Comparison of ENCODE assay signal across 15 cellular contexts in genomic region chr1:209646558-209646957, GRCh38. TPM values are rescaled to one million over a fixed set of nuclear protein-coding genes. Genes with fewer than 3 reads are reported as not detected.
DNase-seq lines count a peak whose midpoint lies in the region; ATAC-seq and TF ChIP-seq lines count a peak whose summit lies in the region.
"Had no signal": no experiment of that assay in that cellular context is flagged by ENCODE, and none has a peak within 500 bp of the region (broad histone marks: within the 10 kb centered on the region; RNA-seq: fewer than 3 reads in every experiment).

No MANE protein-coding gene starts in this region.

- no peak overlapping the region for H3K4me3 Mint-ChIP-seq in activated naive CD8-positive, alpha-beta T cell treated with anti-CD3 and anti-CD28 coated beads, Interleukin-2, amount 50 U/mL, for 24 hours
- H3K4me3 Mint-ChIP-seq: T-helper 1 cell treated with Interleukin-12 subunit alpha and Interleukin-12 subunit beta and Interleukin-4 antibody, amounts not matched to agents 30 μg/mL and 1 μg/mL, for 36 hours had no signal

- ATAC-seq in heart right ventricle (no peak), upper lobe of left lung (ENCODE audit: low FRiP score in 2 of 2) (no peak), GM21360 (IDR thresholded peaks at IDR 0.05; ENCODE audit: unreplicated experiment) (no peak)
- no peak for ATAC-seq in activated naive CD8-positive, alpha-beta T cell treated with anti-CD3 and anti-CD28 coated beads, Interleukin-2, amount 50 U/mL, for 24 hours

- H3K4me2 ChIP-seq in SK-N-SH = peak overlapping the region; percentile 56

- intact Hi-C loops in heart right ventricle (cut with DNase I) (loop anchor here in 2 of 10 donors (5.0 to 10.0 kb wide), 3 partner anchors 41 to 101 kb away; no protein-coding TSS in a partner anchor), cardiac septum (cut with DNase I) (no loop called here)

- no peak for TF ChIP-seq POLR2A in upper lobe of left lung (IDR thresholded peaks at IDR 0.05)

- H3K4me1 Mint-ChIP-seq in activated naive CD8-positive, alpha-beta T cell treated with anti-CD3 and anti-CD28 coated beads, Interleukin-2, amount 50 U/mL, for 24 hours = peaks cover 26% of the 10 kb centered on the region

- H4K20me1 ChIP-seq in SK-N-SH (ENCODE audit: insufficient read depth) = no peaks in the 10 kb centered on the region

- TF ChIP-seq CTCF in heart right ventricle (IDR thresholded peaks at IDR 0.05) (peak in 3 of 9 donors; percentile 12 to 27 (median 21)), SK-N-SH (IDR thresholded peaks at IDR 0.05) (peak; percentile 65), fibroblast of pulmonary artery (IDR thresholded peaks at IDR 0.05; ENCODE audit: low read length, missing control alignments) (peak; percentile 28), upper lobe of left lung (IDR thresholded peaks at IDR 0.05) (no peak)

- H3K27me3 Mint-ChIP-seq in activated naive CD8-positive, alpha-beta T cell treated with anti-CD3 and anti-CD28 coated beads, Interleukin-2, amount 50 U/mL, for 24 hours = no peaks in the 10 kb centered on the region

- H3K36me3 ChIP-seq in heart right ventricle (no peaks in the 10 kb centered on the region), SK-N-SH (replicated peaks in 1 of 2; ENCODE audit: control insufficient read depth in 1 of 2, insufficient read depth in 2 of 2, low read length in 1 of 2) (no peaks in the 10 kb centered on the region), upper lobe of left lung (no peaks in the 10 kb centered on the region)

- H3K9ac ChIP-seq in SK-N-SH = no peak overlapping the region

- CTCF ChIA-PET in SK-N-SH (lab: Yijun Ruan, JAX) = interaction anchor here (0.6 to 1.9 kb wide), 3 partner anchors 18 to 80 kb away, joined by 3 to 6 read pairs (median 3); no protein-coding TSS in a partner anchor

- H3K4me3 ChIP-seq in heart right ventricle (no peak overlapping the region), SK-N-SH (ENCODE audit: low read depth in 2 of 2, low read length in 1 of 2) (no peak overlapping the region), fibroblast of pulmonary artery (replicated peaks; ENCODE audit: low read depth, low read length) (no peak overlapping the region), upper lobe of left lung (no peak overlapping the region)

- TF ChIP-seq RAD21 in SK-N-SH (IDR thresholded peaks at IDR 0.05; ENCODE audit: low read length) = no peak; the same call in 1 of the 2 replicates

- no peaks in the 10 kb centered on the region for H3K27me3 ChIP-seq in heart right ventricle
- no peaks in the 10 kb centered on the region for H3K27me3 ChIP-seq in SK-N-SH (ENCODE audit: insufficient read depth)
- no peaks in the 10 kb centered on the region for H3K27me3 ChIP-seq in upper lobe of left lung

- peak overlapping the region in 9 of 10 donors; percentile 53 to 98 (median 90) for H3K27ac ChIP-seq in heart right ventricle
- H3K27ac ChIP-seq in SK-N-SH (ENCODE audit: low read depth in 2 of 2, low read length in 1 of 2) = peak overlapping the region in 1 of 2 experiments; percentile 97; a peak in 1 of 4 replicates
- H3K27ac ChIP-seq in upper lobe of left lung = peak overlapping the region in 3 of 4 donors; percentile 25 to 58 (median 53)

- H3K79me2 ChIP-seq in SK-N-SH (ENCODE audit: insufficient read depth) = no peaks in the 10 kb centered on the region; the same call in 1 of the 2 replicates

- 90 to 92% methylated on average over 5 of the region's 5 CpGs for WGBS in heart right ventricle, 2 donors
- WGBS in SK-N-SH (ENCODE audit: low lambda C conversion rate) = 84% methylated on average over 5 of the region's 5 CpGs
- 80 to 83% methylated on average over 4 to 5 of the region's 5 CpGs for WGBS in upper lobe of left lung, 2 donors

- no peaks in the 10 kb centered on the region for H3K9me3 Mint-ChIP-seq in activated naive CD8-positive, alpha-beta T cell treated with anti-CD3 and anti-CD28 coated beads, Interleukin-2, amount 50 U/mL, for 24 hours
- H3K9me3 Mint-ChIP-seq: T-helper 1 cell treated with Interleukin-12 subunit alpha and Interleukin-12 subunit beta and Interleukin-4 antibody, amounts not matched to agents 30 μg/mL and 1 μg/mL, for 36 hours had no signal

- H2AFZ ChIP-seq in SK-N-SH (ENCODE audit: low read depth) = no peak overlapping the region

- DNase-seq in heart right ventricle (no peak), cardiac septum (ENCODE audit: low spot score) (no peak), SK-N-SH (no peak), fibroblast of pulmonary artery (ENCODE audit: low read depth) (peak; percentile 37), upper lobe of left lung (no peak), iPS-NIHi11 (ENCODE audit: low spot score) (no peak)
- no peak for DNase-seq in activated naive CD8-positive, alpha-beta T cell treated with anti-CD3 and anti-CD28 coated beads, Interleukin-2, amount 50 U/mL, for 24 hours
- DNase-seq: activated T-cell treated with anti-CD3 and anti-CD28 coated beads for 4 hours; C1 segment of cervical spinal cord; dermis blood vessel endothelial cell; NCI-H2107; stimulated activated naive CD4-positive, alpha-beta T cell had no signal

- H3K4me1 ChIP-seq in heart right ventricle (peaks cover 37 to 100% (median 84%) of the 10 kb centered on the region in 9 donors), SK-N-SH (ENCODE audit: control insufficient read depth in 1 of 2, insufficient read depth in 2 of 2, low read depth in 1 of 2, low read length in 1 of 2) (peaks cover 55 to 69% of the 10 kb centered on the region in 2 experiments), upper lobe of left lung (peaks cover 58 to 72% (median 68%) of the 10 kb centered on the region in 4 donors)

- TF ChIP-seq EP300 in SK-N-SH (IDR thresholded peaks at IDR 0.05; ENCODE audit: borderline replicate concordance in 1 of 2, low read depth in 1 of 2, low read length in 1 of 2) (no peak), upper lobe of left lung (IDR thresholded peaks at IDR 0.05) (no peak)

- H3K9me2 ChIP-seq in SK-N-SH = no peaks in the 10 kb centered on the region

- H3K27ac Mint-ChIP-seq in activated naive CD8-positive, alpha-beta T cell treated with anti-CD3 and anti-CD28 coated beads, Interleukin-2, amount 50 U/mL, for 24 hours = no peak overlapping the region
- H3K27ac Mint-ChIP-seq: T-helper 1 cell treated with Interleukin-12 subunit alpha and Interleukin-12 subunit beta and Interleukin-4 antibody, amounts not matched to agents 30 μg/mL and 1 μg/mL, for 36 hours had no signal

- H3F3A ChIP-seq in SK-N-SH (replicated peaks; ENCODE audit: insufficient read depth) = peaks cover 22% of the 10 kb centered on the region

- H3K9me3 ChIP-seq in heart right ventricle (no peaks in the 10 kb centered on the region), SK-N-SH (no peaks in the 10 kb centered on the region), upper lobe of left lung (no peaks in the 10 kb centered on the region)

- H3K36me3 Mint-ChIP-seq in activated naive CD8-positive, alpha-beta T cell treated with anti-CD3 and anti-CD28 coated beads, Interleukin-2, amount 50 U/mL, for 24 hours (ENCODE audit: low read depth) = no peaks in the 10 kb centered on the region

- POLR2A ChIA-PET in SK-N-SH (lab: Yijun Ruan, JAX) = interaction anchor here (0.6 kb wide), 1 partner anchor 684 kb away, joined by 3 read pairs; no protein-coding TSS in a partner anchor

TF ChIP-seq in SK-N-SH, 30 proteins besides CTCF, POLR2A, EP300 and RAD21 (continues in another document):
- TF ChIP-seq FOSL2 (IDR thresholded peaks at IDR 0.05; ENCODE audit: borderline replicate concordance, low read depth) = peak; percentile 25; the same call in 1 of the 2 replicates
- TF ChIP-seq JUND (IDR thresholded peaks at IDR 0.05) = peak; percentile 29; the same call in 1 of the 2 replicates
- TF ChIP-seq PBX3 (IDR thresholded peaks at IDR 0.05) = peak; percentile 86
- no peak for TF ChIP-seq SIN3A (IDR thresholded peaks at IDR 0.05; ENCODE audit: borderline replicate concordance, low read depth, low read length)
- TF ChIP-seq NFIC (IDR thresholded peaks at IDR 0.05; ENCODE audit: borderline replicate concordance) = peak; percentile 63; the same call in 1 of the 2 replicates

RNA-seq across cellular contexts. Expression of gene LAMB3, which starts 5.7 kb away (rescaled TPM):
- total RNA-seq in heart right ventricle (1 to 10 TPM; 2.3 to 6.0 (median 3.8) TPM), cardiac septum (3.6 TPM), upper lobe of left lung (100 to 1,000 TPM in 2 of 6 donors, 10 to 100 TPM in 4; 26.2 to 146 (median 79.6) TPM)
- polyA plus RNA-seq in heart right ventricle (1 to 10 TPM; 1.6 to 3.7 TPM), SK-N-SH (2012; rRNA removed) (14.1 and 18.0 TPM in 2 replicates)
- 7.1 and 13.4 TPM in 2 replicates for polyA plus RNA-seq in SK-N-SH (2012; cell fraction: cytosol; rRNA removed)
- 24.8 and 31.3 TPM in 2 replicates for polyA plus RNA-seq in SK-N-SH (2012; cell fraction: nucleus; rRNA removed)

RNA-seq across cellular contexts. Expression of gene G0S2, which starts 28.7 kb away (rescaled TPM):
- total RNA-seq in heart right ventricle (100 to 1,000 TPM in 7 of 10 donors, 10 to 100 TPM in 3; 75.3 to 491 (median 131) TPM), cardiac septum (246 TPM), upper lobe of left lung (100 to 1,000 TPM in 1 of 6 donors, 10 to 100 TPM in 5; 14.4 to 108 (median 46.0) TPM)
- polyA plus RNA-seq in heart right ventricle (100 to 1,000 TPM in 1 of 2 donors, 10 to 100 TPM in 1; 90.0 to 223 TPM), SK-N-SH (2012; rRNA removed) (32.5 and 43.2 TPM in 2 replicates)
- 34.0 and 38.5 TPM in 2 replicates for polyA plus RNA-seq in SK-N-SH (2012; cell fraction: cytosol; rRNA removed)
- polyA plus RNA-seq in SK-N-SH (2012; cell fraction: nucleus; rRNA removed) = 12.1 and 24.4 TPM in 2 replicates

RNA-seq across cellular contexts. Expression of gene HSD11B1, which starts 58.1 kb away (rescaled TPM):
- total RNA-seq in heart right ventricle = 10 to 100 TPM in 1 of 10 donors, 1 to 10 TPM in 9; 1.3 to 15.7 (median 3.0) TPM
- 1 to 10 TPM in 1 of 2 donors, under 1 TPM in 1; 0.59 to 7.2 TPM for polyA plus RNA-seq in heart right ventricle
- 15.0 TPM for total RNA-seq in cardiac septum
- polyA plus RNA-seq in SK-N-SH (2012; rRNA removed) = 0.23 and 0.37 TPM in 2 replicates
- 0.24 and 0.26 TPM in 2 replicates for polyA plus RNA-seq in SK-N-SH (2012; cell fraction: cytosol; rRNA removed)
- polyA plus RNA-seq in SK-N-SH (2012; cell fraction: nucleus; rRNA removed) = 0.08 and 0.14 TPM in 2 replicates
- 10 to 100 TPM in 5 of 6 donors, 1 to 10 TPM in 1; 3.1 to 25.8 (median 17.4) TPM for total RNA-seq in upper lobe of left lung
- total RNA-seq: dermis blood vessel endothelial cell, HT-29 had no signal

Comparison
In these comparisons a context has a peak if more than half of its experiments do, and no peak if none do; other contexts are left out.
1. CTCF ChIP-seq: peak in SK-N-SH (single experiment) and fibroblast of pulmonary artery (single experiment); none in upper lobe of left lung (0 of 6).